Comparison of ENCODE assay signal across 8 cellular contexts in genomic region chr10:119207367-119207668, GRCh38. TPM values are rescaled to one million over a fixed set of nuclear protein-coding genes. Genes with fewer than 3 reads are reported as not detected.
DNase-seq lines count a peak whose midpoint lies in the region; ATAC-seq and TF ChIP-seq lines count a peak whose summit lies in the region.

GRK5 (plus strand) TSS chr10:119207571; CDS start chr10:119207918, 347 bp downstream.

- no peaks in the 10 kb centered on the region for H3K9me3 ChIP-seq in mononuclear cell (ENCODE audit: low read depth, low read length)

- peaks cover 42% of the 10 kb centered on the region for H3K4me1 ChIP-seq in mononuclear cell (ENCODE audit: insufficient read depth, low read length)

- DNase-seq in D341Med (ENCODE audit: low spot score) (peak; percentile 92), HuH-7.5 (ENCODE audit: low spot score) (peak; percentile 89), OCI-M1 (lab: John Stamatoyannopoulos, UW) (peak; percentile 95), activated T-cell treated with anti-CD3 and anti-CD28 coated beads for 4 hours (peak; percentile 87), epithelial cell of esophagus (ENCODE audit: low read depth) (peak; percentile 97)
- DNase-seq in stimulated activated CD8-positive, alpha-beta memory T cell treated with anti-CD3 and anti-CD28 coated beads, Interleukin-4, amount 100 ng/mL, for 1 hour (ENCODE audit: low read depth in 2 of 2, low spot score in 1 of 2): peak; percentile 79 to 89

- peak; percentile 68 for ATAC-seq in GM21526 (IDR thresholded peaks at IDR 0.05; ENCODE audit: low FRiP score, unreplicated experiment)

- H3K27me3 ChIP-seq in mononuclear cell (ENCODE audit: insufficient read depth, low read length): no peaks in the 10 kb centered on the region

- no peak for TF ChIP-seq CTCF in epithelial cell of esophagus (IDR thresholded peaks at IDR 0.05; ENCODE audit: insufficient read depth, low read depth, low read length, missing control alignments)

- H3K4me3 ChIP-seq in epithelial cell of esophagus (ENCODE audit: low read length) (peak within 1 kb of the TSS; percentile 61), mononuclear cell (ENCODE audit: low read length) (peak within 1 kb of the TSS; percentile 73)

RNA-seq across cellular contexts. Expression of gene GRK5, which starts in this region (rescaled TPM):
- total RNA-seq in mononuclear cell: 10.6 TPM

Comparison
In these comparisons a context has a peak if more than half of its experiments do, and no peak if none do; other contexts are left out.
1. Peak in every context shown above with its lines: DNase-seq, ATAC-seq and H3K4me3 ChIP-seq.